ENCODE assay signal across 1 cellular context in the genomic region with DNA sequence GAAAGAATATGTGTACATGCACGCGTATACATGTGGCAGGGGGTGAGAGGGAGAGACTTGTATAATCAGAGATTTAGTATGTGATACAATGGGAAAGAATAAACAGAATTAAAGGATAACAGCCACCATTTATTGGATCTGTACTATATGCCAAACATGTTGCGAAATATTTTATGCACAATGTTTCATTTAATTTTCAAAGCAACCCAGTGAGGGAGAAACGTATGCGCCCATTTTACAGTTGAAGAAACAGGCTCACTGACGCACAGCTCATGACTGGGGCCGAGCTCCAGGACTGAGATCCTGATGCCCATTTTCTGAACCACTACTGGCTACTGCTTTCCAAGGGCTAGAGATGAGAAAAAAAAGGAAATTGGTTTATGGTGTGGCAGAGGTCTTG.
TF ChIP-seq lines count a peak whose summit lies in the region.

No MANE protein-coding gene starts in this region.

TF ChIP-seq in liver, 16 proteins besides CTCF, POLR2A, EP300 and RAD21 (continued from another document):
- TF ChIP-seq, protein P1, sequence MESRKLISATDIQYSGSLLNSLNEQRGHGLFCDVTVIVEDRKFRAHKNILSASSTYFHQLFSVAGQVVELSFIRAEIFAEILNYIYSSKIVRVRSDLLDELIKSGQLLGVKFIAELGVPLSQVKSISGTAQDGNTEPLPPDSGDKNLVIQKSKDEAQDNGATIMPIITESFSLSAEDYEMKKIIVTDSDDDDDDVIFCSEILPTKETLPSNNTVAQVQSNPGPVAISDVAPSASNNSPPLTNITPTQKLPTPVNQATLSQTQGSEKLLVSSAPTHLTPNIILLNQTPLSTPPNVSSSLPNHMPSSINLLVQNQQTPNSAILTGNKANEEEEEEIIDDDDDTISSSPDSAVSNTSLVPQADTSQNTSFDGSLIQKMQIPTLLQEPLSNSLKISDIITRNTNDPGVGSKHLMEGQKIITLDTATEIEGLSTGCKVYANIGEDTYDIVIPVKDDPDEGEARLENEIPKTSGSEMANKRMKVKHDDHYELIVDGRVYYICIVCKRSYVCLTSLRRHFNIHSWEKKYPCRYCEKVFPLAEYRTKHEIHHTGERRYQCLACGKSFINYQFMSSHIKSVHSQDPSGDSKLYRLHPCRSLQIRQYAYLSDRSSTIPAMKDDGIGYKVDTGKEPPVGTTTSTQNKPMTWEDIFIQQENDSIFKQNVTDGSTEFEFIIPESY (IDR thresholded peaks at IDR 0.05): no peak
